ENCODE assay signal across 17 cellular contexts in the genomic region with DNA sequence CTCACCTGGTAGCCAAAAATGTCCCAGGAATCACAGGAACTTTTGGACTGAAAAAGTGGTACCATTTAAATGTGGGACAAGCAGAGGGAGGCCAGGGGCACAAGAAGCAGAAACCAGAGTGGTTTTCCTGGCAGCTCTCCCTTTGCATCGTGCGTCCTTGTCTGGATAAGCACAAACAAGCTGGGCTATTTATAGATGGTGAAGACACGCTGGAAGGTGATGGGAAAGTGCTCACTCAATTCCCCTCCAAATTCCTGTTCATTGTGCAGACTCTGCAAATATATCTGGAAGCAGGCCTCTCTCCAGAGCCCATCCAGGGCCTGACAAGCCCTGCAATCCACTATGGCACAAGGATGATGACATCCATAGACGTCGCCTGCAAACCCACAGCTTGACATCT.
DNase-seq lines count a peak whose midpoint lies in the region; ATAC-seq and TF ChIP-seq lines count a peak whose summit lies in the region.
"Had no signal": no experiment of that assay in that cellular context is flagged by ENCODE, and none has a peak within 500 bp of the region (broad histone marks: within the 10 kb centered on the region; RNA-seq: fewer than 3 reads in every experiment).

No MANE protein-coding gene starts in this region.

- no peak overlapping the region for H2BK12ac ChIP-seq in mesenchymal stem cell (ENCODE audit: low read length in 2 of 2)

- peaks cover 5% of the 10 kb centered on the region for H3K79me1 ChIP-seq in mesenchymal stem cell (replicated peaks; ENCODE audit: low read length, poor library complexity, severe bottlenecking)

- H4K8ac ChIP-seq in mesenchymal stem cell (ENCODE audit: low read length) = no peak overlapping the region

- H3K23ac ChIP-seq in mesenchymal stem cell (ENCODE audit: low read length in 2 of 2) = no peak overlapping the region

- H3K4me3 ChIP-seq in mesenchymal stem cell (ENCODE audit: insufficient read depth in 1 of 2, low read depth in 1 of 2, low read length in 2 of 2) (no peak overlapping the region), testis (no peak overlapping the region), transverse colon (no peak overlapping the region)
- H3K4me3 ChIP-seq: GM23338 had no signal

- peaks cover 0 to 3% of the 10 kb centered on the region in 2 experiments for H3K36me3 ChIP-seq in mesenchymal stem cell (ENCODE audit: control insufficient read depth in 1 of 2, insufficient read depth in 2 of 2, low read depth in 1 of 2, low read length in 2 of 2)
- no peaks in the 10 kb centered on the region for H3K36me3 ChIP-seq in testis (ENCODE audit: low read depth, missing control alignments)
- no peaks in the 10 kb centered on the region for H3K36me3 ChIP-seq in transverse colon

- no peak overlapping the region for H3K4ac ChIP-seq in mesenchymal stem cell (ENCODE audit: low read depth in 1 of 2, low read length in 2 of 2)

- TF ChIP-seq POLR2A in testis (IDR thresholded peaks at IDR 0.05) (no peak), transverse colon (IDR thresholded peaks at IDR 0.05) (no peak)

- no peak overlapping the region for H2BK15ac ChIP-seq in mesenchymal stem cell (ENCODE audit: low read depth, poor library complexity, severe bottlenecking)

- H4K91ac ChIP-seq in mesenchymal stem cell (ENCODE audit: low read length) = no peak overlapping the region

- no peak for TF ChIP-seq CTCF in testis (IDR thresholded peaks at IDR 0.05)
- no peak for TF ChIP-seq CTCF in transverse colon (IDR thresholded peaks at IDR 0.05)

- no peak overlapping the region for H3K14ac ChIP-seq in mesenchymal stem cell (ENCODE audit: low read length in 2 of 2)

- TF ChIP-seq EP300 in transverse colon (IDR thresholded peaks at IDR 0.05; ENCODE audit: low read depth) = no peak

- intact Hi-C loops in Right ventricle myocardium inferior (cut with DNase I) = no loop called here
- intact Hi-C loops in cardiac septum (cut with DNase I) = no loop called here
- intact Hi-C loops in Right ventricle myocardium superior (cut with DNase I) = no loop called here
- intact Hi-C loops in testis (cut with DNase I; ENCODE audit: low total_unique reads) = no loop called here
- intact Hi-C loops in transverse colon (cut with DNase I; ENCODE audit: low total_unique reads) = no loop called here

- H3K9me3 ChIP-seq in mesenchymal stem cell (ENCODE audit: control insufficient read depth, low read length) (no peaks in the 10 kb centered on the region), testis (no peaks in the 10 kb centered on the region), transverse colon (no peaks in the 10 kb centered on the region)

- H2BK5ac ChIP-seq in mesenchymal stem cell (ENCODE audit: low read depth, low read length, poor library complexity, severe bottlenecking) = no peak overlapping the region

- H3K27me3 ChIP-seq in mesenchymal stem cell (ENCODE audit: control insufficient read depth in 1 of 2, insufficient read depth in 1 of 2, low read length in 2 of 2) (no peaks in the 10 kb centered on the region), testis (no peaks in the 10 kb centered on the region), transverse colon (no peaks in the 10 kb centered on the region)

- no peak overlapping the region for H3K18ac ChIP-seq in mesenchymal stem cell (ENCODE audit: low read depth in 1 of 2, low read length in 2 of 2)

- no peak overlapping the region for H2BK120ac ChIP-seq in mesenchymal stem cell (ENCODE audit: low read depth, low read length)

- H2AK5ac ChIP-seq in mesenchymal stem cell (ENCODE audit: low read length, severe bottlenecking) = no peak overlapping the region

- no peak overlapping the region for H3K9ac ChIP-seq in mesenchymal stem cell (ENCODE audit: low read length)
- H3K9ac ChIP-seq: KMS-11 had no signal

- DNase-seq in Right ventricle myocardium inferior (ENCODE audit: missing footprints) (no peak), cardiac septum (ENCODE audit: low spot score) (no peak), Right ventricle myocardium superior (peak; percentile 39), mesenchymal stem cell (peak; percentile 12), testis (peak; percentile 25), transverse colon (no peak)
- DNase-seq in activated CD4-positive, alpha-beta T cell treated with anti-CD3 and anti-CD28 coated beads for 1 hour = no peak
- DNase-seq: C1 segment of cervical spinal cord, DMS79 treated with DMSO at 0.1 percent for 48 hours, NCI-H1092, NCI-H146, NCI-H2081 treated with DMSO at 0.1 percent for 48 hours, NCI-H82 had no signal

- WGBS in mesenchymal stem cell = 81% methylated on average over 5 of the region's 5 CpGs
- WGBS in testis, 2 donors = 47 to 61% methylated on average over 5 of the region's 5 CpGs
- WGBS in transverse colon (ENCODE audit: low coverage in 1 of 2), 2 donors = 93% methylated on average over 5 of the region's 5 CpGs; no CpG with 5 or more reads in 1 of the 2 donors

- H3K27ac ChIP-seq in mesenchymal stem cell (ENCODE audit: low read length, poor library complexity, severe bottlenecking) = no peak overlapping the region
- H3K27ac ChIP-seq in testis = no peak overlapping the region
- H3K27ac ChIP-seq in transverse colon = no peak overlapping the region
- H3K27ac ChIP-seq: KMS-11, RWPE1 had no signal

- H3K4me1 ChIP-seq in mesenchymal stem cell (ENCODE audit: control insufficient read depth, insufficient read depth, low read depth, low read length) (peaks cover 2% of the 10 kb centered on the region), testis (no peaks in the 10 kb centered on the region), transverse colon (no peaks in the 10 kb centered on the region)

- H3K4me2 ChIP-seq in mesenchymal stem cell (ENCODE audit: low read length, poor library complexity, severe bottlenecking) = no peak overlapping the region
- H3K4me2 ChIP-seq: GM23338, KMS-11 had no signal

- ATAC-seq in Right ventricle myocardium inferior (peak; percentile 87), Right ventricle myocardium superior (ENCODE audit: poor library complexity) (peak; percentile 92), HG02885 (IDR thresholded peaks at IDR 0.05; ENCODE audit: poor library complexity, unreplicated experiment) (no peak)
- ATAC-seq: GM23338 had no signal

- no peak overlapping the region for H2AFZ ChIP-seq in mesenchymal stem cell (ENCODE audit: low read depth, low read length)
- H2AFZ ChIP-seq: GM23338 had no signal

- in situ Hi-C loops in transverse colon (cut with MboI; ENCODE audit: low pct_ligation_motif_present in 1 of 4, low pct_unique_long_range_greater_than_20kb in 1 of 4, low sequenced_read_pairs in 3 of 4) = loop anchor here (25.0 kb wide), 1 partner anchor 308 kb away; a partner anchor contains a TSS

Comparison
In these comparisons a context has a peak if more than half of its experiments do, and no peak if none do; other contexts are left out.
1. DNase-seq: peak in Right ventricle myocardium superior (single experiment), mesenchymal stem cell (single experiment) and testis (single experiment); none in Right ventricle myocardium inferior (single experiment), cardiac septum (single experiment), activated CD4-positive, alpha-beta T cell treated with anti-CD3 and anti-CD28 coated beads for 1 hour (single experiment) and transverse colon (single experiment).